ENCODE assay signal across 8 cellular contexts in the genomic region with DNA sequence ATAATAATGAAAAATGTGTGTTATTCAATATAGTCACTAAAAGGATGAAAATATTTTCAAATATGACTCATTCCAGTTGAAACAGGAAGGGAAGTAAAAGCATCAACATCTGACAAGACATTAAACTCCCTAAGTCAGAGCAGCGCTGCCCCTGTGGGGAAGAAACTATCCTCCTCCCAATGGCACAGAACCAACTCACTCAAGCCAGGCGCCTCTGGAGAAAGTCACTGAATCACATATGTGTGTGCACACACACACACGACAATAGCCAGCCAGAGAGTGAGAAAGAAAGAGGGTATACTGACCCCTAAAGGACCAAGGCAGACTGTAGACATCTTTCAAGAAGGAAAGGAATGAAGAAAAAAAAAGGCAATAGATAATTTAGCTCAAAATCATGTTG.
A peak's percentile ranks its signal among the peaks of the same experiment; 100 is the strongest.
DNase-seq lines count a peak whose midpoint lies in the region; ATAC-seq and TF ChIP-seq lines count a peak whose summit lies in the region.

No MANE protein-coding gene starts in this region.

- peaks cover 10% of the 10 kb centered on the region; the same call in 1 of the 2 replicates for H3F3A ChIP-seq in MM.1S (ENCODE audit: insufficient read depth, low read length)

- no peak overlapping the region for H3K23ac ChIP-seq in trophoblast cell (ENCODE audit: low read length)

- H3K9ac ChIP-seq in OCI-LY3 (ENCODE audit: low read length) = no peak overlapping the region; the same call in 1 of the 2 replicates
- no peak overlapping the region for H3K9ac ChIP-seq in fibroblast of lung (ENCODE audit: insufficient read depth, low read length)
- no peak overlapping the region for H3K9ac ChIP-seq in trophoblast cell (ENCODE audit: low read length)
- no peak overlapping the region for H3K9ac ChIP-seq in MM.1S (ENCODE audit: low read length)

- peak overlapping the region; percentile 83 for H2BK120ac ChIP-seq in trophoblast cell (ENCODE audit: insufficient read depth, low read length, poor library complexity)

- no peaks in the 10 kb centered on the region for H3K27me3 ChIP-seq in OCI-LY3 (ENCODE audit: low read depth, low read length)
- H3K27me3 ChIP-seq in fibroblast of lung (ENCODE audit: control insufficient read depth, insufficient read depth, low read length) = no peaks in the 10 kb centered on the region
- H3K27me3 ChIP-seq in trophoblast cell (ENCODE audit: insufficient read depth, low read length) = no peaks in the 10 kb centered on the region
- H3K27me3 ChIP-seq in MM.1S (replicated peaks; ENCODE audit: insufficient read depth, low read length) = no peaks in the 10 kb centered on the region

- H3K4me2 ChIP-seq in OCI-LY3 (ENCODE audit: low read length) (peak overlapping the region; percentile 57), fibroblast of lung (ENCODE audit: extremely low read depth, insufficient read depth, low read length) (peak overlapping the region; percentile 63), trophoblast cell (ENCODE audit: low read length) (no peak overlapping the region), MM.1S (ENCODE audit: low read depth, low read length) (no peak overlapping the region)

- peak; percentile 89 for DNase-seq in Daoy (ENCODE audit: low read depth)
- DNase-seq in fibroblast of lung (ENCODE audit: low read depth in 2 of 2) = peak; percentile 77 to 82
- peak; percentile 21 to 44 for DNase-seq in trophoblast cell
- no peak for DNase-seq in NCI-H345 (lab: John Stamatoyannopoulos, UW)
- no peak for DNase-seq in MM.1S

- no CpG with 5 or more reads among the region's 3 CpGs for whole genome bisulfite sequencing in trophoblast cell (ENCODE audit: extremely low coverage, insufficient coverage, insufficient read length)

- H3K36me3 ChIP-seq in OCI-LY3 (replicated peaks; ENCODE audit: low read depth, low read length) = no peaks in the 10 kb centered on the region
- H3K36me3 ChIP-seq in fibroblast of lung (ENCODE audit: control insufficient read depth, insufficient read depth, low read length) = no peaks in the 10 kb centered on the region
- no peaks in the 10 kb centered on the region for H3K36me3 ChIP-seq in trophoblast cell (ENCODE audit: control insufficient read depth in 1 of 2, insufficient read depth in 2 of 2, low read length in 2 of 2)
- H3K36me3 ChIP-seq in MM.1S (replicated peaks; ENCODE audit: insufficient read depth, low read length) = no peaks in the 10 kb centered on the region

- H3K18ac ChIP-seq in trophoblast cell (ENCODE audit: low read length) = no peak overlapping the region

- H3K4me1 ChIP-seq in OCI-LY3 (ENCODE audit: low read length) (peaks cover 29% of the 10 kb centered on the region), fibroblast of lung (ENCODE audit: control insufficient read depth, extremely low read depth, insufficient read depth, low read length) (peaks cover 11% of the 10 kb centered on the region), trophoblast cell (ENCODE audit: control insufficient read depth in 1 of 2, insufficient read depth in 2 of 2, low read length in 2 of 2) (peaks cover 0 to 7% of the 10 kb centered on the region in 2 experiments), MM.1S (ENCODE audit: low read length) (peaks cover 14% of the 10 kb centered on the region)

- TF ChIP-seq CTCF in OCI-LY3 (IDR thresholded peaks at IDR 0.05; ENCODE audit: low read depth, low read length) (peak; percentile 37), fibroblast of lung (conservative IDR thresholded peaks at IDR 0.05 in 1 of 2, IDR thresholded peaks at IDR 0.05 in 1 of 2; ENCODE audit: low read depth in 1 of 2, low read length in 2 of 2) (peak; percentile 40 to 43), MM.1S (IDR thresholded peaks at IDR 0.05; ENCODE audit: low read length) (no peak)

- H3K79me2 ChIP-seq in OCI-LY3 (ENCODE audit: low read length) = no peaks in the 10 kb centered on the region
- no peaks in the 10 kb centered on the region for H3K79me2 ChIP-seq in fibroblast of lung (ENCODE audit: control insufficient read depth, insufficient read depth, low read length)
- no peaks in the 10 kb centered on the region for H3K79me2 ChIP-seq in trophoblast cell (ENCODE audit: control insufficient read depth, insufficient read depth, low read length, poor library complexity)
- no peaks in the 10 kb centered on the region for H3K79me2 ChIP-seq in MM.1S (ENCODE audit: low read length)

- H4K20me1 ChIP-seq in OCI-LY3 (ENCODE audit: insufficient read depth, low read length) (no peaks in the 10 kb centered on the region), fibroblast of lung (ENCODE audit: control insufficient read depth, extremely low read depth, insufficient read depth, low read length) (no peaks in the 10 kb centered on the region), MM.1S (ENCODE audit: insufficient read depth, low read length) (no peaks in the 10 kb centered on the region)

- peak overlapping the region; percentile 47 for H4K91ac ChIP-seq in trophoblast cell (ENCODE audit: low read depth, low read length)

- peak overlapping the region; percentile 56 for H2BK12ac ChIP-seq in trophoblast cell (ENCODE audit: low read length)

- H3K79me1 ChIP-seq in trophoblast cell (ENCODE audit: low read length) = peaks cover 12% of the 10 kb centered on the region

- H3K4me3 ChIP-seq in OCI-LY3 (ENCODE audit: low read length) (peak overlapping the region; percentile 34; the same call in 1 of the 2 replicates), fibroblast of lung (replicated peaks in 1 of 4; ENCODE audit: control extremely low read depth in 1 of 4, insufficient read depth in 1 of 4, low read depth in 3 of 4, low read length in 4 of 4) (no peak overlapping the region), trophoblast cell (ENCODE audit: low read depth, low read length) (no peak overlapping the region), MM.1S (ENCODE audit: low read length) (no peak overlapping the region)

- H2BK5ac ChIP-seq in trophoblast cell (ENCODE audit: low read depth, low read length, poor library complexity) = peak overlapping the region; percentile 66

- no peaks in the 10 kb centered on the region for H3K9me3 ChIP-seq in OCI-LY3 (ENCODE audit: insufficient read depth, low read length)
- no peaks in the 10 kb centered on the region for H3K9me3 ChIP-seq in fibroblast of lung (ENCODE audit: control insufficient read depth, insufficient read depth, low read depth, low read length)
- H3K9me3 ChIP-seq in trophoblast cell (ENCODE audit: insufficient read depth, low read depth, low read length) = peaks cover 2% of the 10 kb centered on the region
- H3K9me3 ChIP-seq in MM.1S (replicated peaks; ENCODE audit: insufficient read depth, low read length) = no peaks in the 10 kb centered on the region

- no peak overlapping the region for H3K4ac ChIP-seq in trophoblast cell (ENCODE audit: low read depth, low read length)

- no peaks in the 10 kb centered on the region for H3K9me2 ChIP-seq in MM.1S (replicated peaks; ENCODE audit: insufficient read depth, low read length)

- H3K27ac ChIP-seq in OCI-LY3 (ENCODE audit: low read length) = peak overlapping the region; percentile 90
- peak overlapping the region; percentile 60 for H3K27ac ChIP-seq in fibroblast of lung (ENCODE audit: insufficient read depth, low read length)
- peak overlapping the region; percentile 43 for H3K27ac ChIP-seq in trophoblast cell (ENCODE audit: low read depth, low read length)
- no peak overlapping the region for H3K27ac ChIP-seq in MM.1S (ENCODE audit: low read length)

- H4K12ac ChIP-seq in trophoblast cell (ENCODE audit: low read depth, low read length) = no peak overlapping the region

- ATAC-seq in GM19035 (IDR thresholded peaks at IDR 0.05; ENCODE audit: unreplicated experiment) (no peak), GM18907 (IDR thresholded peaks at IDR 0.05; ENCODE audit: unreplicated experiment) (no peak)

- H3K14ac ChIP-seq in trophoblast cell (ENCODE audit: low read length) = no peak overlapping the region

- no peak overlapping the region for H2AFZ ChIP-seq in OCI-LY3 (ENCODE audit: low read depth, low read length)
- H2AFZ ChIP-seq in fibroblast of lung (ENCODE audit: low read length) = peak overlapping the region; percentile 57
- H2AFZ ChIP-seq in trophoblast cell (ENCODE audit: insufficient read depth, low read length, poor library complexity) = no peak overlapping the region
- no peak overlapping the region for H2AFZ ChIP-seq in MM.1S (ENCODE audit: low read length)

- no peak overlapping the region for H4K8ac ChIP-seq in trophoblast cell (ENCODE audit: low read depth, low read length)

- no peak overlapping the region for H2AK5ac ChIP-seq in trophoblast cell (ENCODE audit: low read length)

Comparison
In these comparisons a context has a peak if more than half of its experiments do, and no peak if none do; other contexts are left out.
1. DNase-seq: peak in Daoy (single experiment), fibroblast of lung (2 of 2) and trophoblast cell (2 of 2); none in NCI-H345 (single experiment) and MM.1S (single experiment).
2. H3K4me2 ChIP-seq: peak in OCI-LY3 (single experiment) and fibroblast of lung (single experiment); none in trophoblast cell (single experiment) and MM.1S (single experiment).